Comparison of ENCODE assay signal across 16 cellular contexts in genomic region chr18:2716394-2717326, GRCh38.
DNase-seq lines count a peak whose midpoint lies in the region; ATAC-seq and TF ChIP-seq lines count a peak whose summit lies in the region.
"Had no signal": no experiment of that assay in that cellular context is flagged by ENCODE, and none has a peak within 500 bp of the region (broad histone marks: within the 10 kb centered on the region; RNA-seq: fewer than 3 reads in every experiment).

No MANE protein-coding gene starts in this region.

- no peak for DNase-seq in activated CD4-positive, alpha-beta T cell treated with anti-CD3 and anti-CD28 coated beads, Interleukin-2, amount 10 ng/mL, durations not matched to agents 7 days and 5 days
- no peak for DNase-seq in activated CD4-positive, alpha-beta T cell treated with anti-CD3 and anti-CD28 coated beads, Interleukin-2, amount 50 U/mL, for 1 hour
- DNase-seq in right cardiac atrium (peak; percentile 12 to 62 (median 38)), DMS153 treated with DMSO at 0.1 percent for 48 hours (lab: John Stamatoyannopoulos, UW; ENCODE audit: unreplicated experiment) (no peak), NK-92 (lab: John Stamatoyannopoulos, UW; ENCODE audit: unreplicated experiment) (no peak)
- DNase-seq: activated CD8-positive, alpha-beta memory T cell treated with anti-CD3 and anti-CD28 coated beads, Interleukin-2, amount 50 U/mL, for 4 hours; Kasumi-1; kidney glomerular epithelial cell; NCI-H2081; NCI-H82; upper lobe of left lung had no signal

- H3K36me3 Mint-ChIP-seq in activated CD4-positive, alpha-beta T cell treated with anti-CD3 and anti-CD28 coated beads, Interleukin-2, amount 10 ng/mL, durations not matched to agents 7 days and 5 days (ENCODE audit: low read depth), result peaks cover 86% of the 10 kb centered on the region
- H3K36me3 Mint-ChIP-seq in stimulated activated memory B cell treated with anti-CD40 and anti-IgM and Interleukin-4, amounts not matched to agents 10 μg/mL and 1 μg/mL and 100 μg/mL, for 72 hours, result peaks cover 74% of the 10 kb centered on the region

- peak overlapping the region; percentile 38 for H3K27ac Mint-ChIP-seq in activated CD4-positive, alpha-beta T cell treated with anti-CD3 and anti-CD28 coated beads, Interleukin-2, amount 10 ng/mL, durations not matched to agents 7 days and 5 days
- H3K27ac Mint-ChIP-seq in stimulated activated memory B cell treated with anti-CD40 and anti-IgM and Interleukin-4, amounts not matched to agents 10 μg/mL and 1 μg/mL and 100 μg/mL, for 72 hours, result peak overlapping the region; percentile 69

- no peaks in the 10 kb centered on the region for H3K27me3 Mint-ChIP-seq in activated CD4-positive, alpha-beta T cell treated with anti-CD3 and anti-CD28 coated beads, Interleukin-2, amount 10 ng/mL, durations not matched to agents 7 days and 5 days
- H3K27me3 Mint-ChIP-seq in stimulated activated memory B cell treated with anti-CD40 and anti-IgM and Interleukin-4, amounts not matched to agents 10 μg/mL and 1 μg/mL and 100 μg/mL, for 72 hours, result no peaks in the 10 kb centered on the region

- H3K4me3 Mint-ChIP-seq in activated CD4-positive, alpha-beta T cell treated with anti-CD3 and anti-CD28 coated beads, Interleukin-2, amount 10 ng/mL, durations not matched to agents 7 days and 5 days, result no peak overlapping the region
- no peak overlapping the region for H3K4me3 Mint-ChIP-seq in stimulated activated memory B cell treated with anti-CD40 and anti-IgM and Interleukin-4, amounts not matched to agents 10 μg/mL and 1 μg/mL and 100 μg/mL, for 72 hours
- H3K4me3 Mint-ChIP-seq: neural crest cell had no signal

- no peaks in the 10 kb centered on the region for H3K9me3 ChIP-seq in right cardiac atrium (ENCODE audit: control insufficient read depth, low read length)
- H3K9me3 ChIP-seq: A549, upper lobe of left lung had no signal

- no peaks in the 10 kb centered on the region for H3K9me3 Mint-ChIP-seq in activated CD4-positive, alpha-beta T cell treated with anti-CD3 and anti-CD28 coated beads, Interleukin-2, amount 10 ng/mL, durations not matched to agents 7 days and 5 days
- no peaks in the 10 kb centered on the region for H3K9me3 Mint-ChIP-seq in stimulated activated memory B cell treated with anti-CD40 and anti-IgM and Interleukin-4, amounts not matched to agents 10 μg/mL and 1 μg/mL and 100 μg/mL, for 72 hours
- H3K9me3 Mint-ChIP-seq: neural crest cell had no signal

- no peak overlapping the region for H3K4me3 ChIP-seq in right cardiac atrium (ENCODE audit: low read length)
- H3K4me3 ChIP-seq: A549, upper lobe of left lung had no signal

- peaks cover 37% of the 10 kb centered on the region for H3K4me1 Mint-ChIP-seq in activated CD4-positive, alpha-beta T cell treated with anti-CD3 and anti-CD28 coated beads, Interleukin-2, amount 10 ng/mL, durations not matched to agents 7 days and 5 days
- H3K4me1 Mint-ChIP-seq in stimulated activated memory B cell treated with anti-CD40 and anti-IgM and Interleukin-4, amounts not matched to agents 10 μg/mL and 1 μg/mL and 100 μg/mL, for 72 hours, result peaks cover 40% of the 10 kb centered on the region
- H3K4me1 Mint-ChIP-seq: neural crest cell had no signal

- H3K27ac ChIP-seq in angular gyrus (ENCODE audit: low read depth, low read length), result peak overlapping the region; percentile 26
- peak overlapping the region; percentile 88 for H3K27ac ChIP-seq in right cardiac atrium (ENCODE audit: low read length)
- H3K27ac ChIP-seq: A549, upper lobe of left lung had no signal

- H3K4me1 ChIP-seq in right cardiac atrium (ENCODE audit: control insufficient read depth, insufficient read depth, low read length), result peaks cover 10% of the 10 kb centered on the region
- H3K4me1 ChIP-seq: A549, upper lobe of left lung had no signal

- 66% methylated on average over 6 of the region's 6 CpGs for WGBS in right cardiac atrium

- no peaks in the 10 kb centered on the region for H3K27me3 ChIP-seq in right cardiac atrium (ENCODE audit: control insufficient read depth, insufficient read depth)
- H3K27me3 ChIP-seq: upper lobe of left lung had no signal

- CTCF ChIA-PET in activated CD4-positive, alpha-beta T cell treated with anti-CD3 and anti-CD28 coated beads, Interleukin-2, amount 10 ng/mL, durations not matched to agents 7 days and 5 days (lab: Charles Lee), result interaction anchor here (0.6 to 1.6 kb wide), 7 partner anchors 14 to 228 kb away, joined by 3 to 6 read pairs (median 3); no protein-coding TSS in a partner anchor

- intact Hi-C loops in right cardiac atrium (cut with DNase I), result no loop called here

- ATAC-seq in right cardiac atrium (peak; percentile 70 to 88), SK-N-SH treated with all-trans-retinoic acid at 6 μM for 48 hours (no peak)
- ATAC-seq in stimulated activated memory B cell treated with anti-CD40 and anti-IgM and Interleukin-4, amounts not matched to agents 10 μg/mL and 1 μg/mL and 100 μg/mL, for 72 hours, result no peak
- ATAC-seq: A549 had no signal

- POLR2A ChIA-PET in activated CD4-positive, alpha-beta T cell treated with anti-CD3 and anti-CD28 coated beads, Interleukin-2, amount 10 ng/mL, durations not matched to agents 7 days and 5 days (lab: Charles Lee), result no interaction called here

TF ChIP-seq in SK-N-SH treated with all-trans-retinoic acid at 6 μM for 48 hours, 23 proteins besides CTCF, POLR2A, EP300 and RAD21 (continues in another document):
- no peak for TF ChIP-seq POU6F1 (CRISPR knock-in tag; IDR thresholded peaks at IDR 0.05; ENCODE audit: borderline replicate concordance, low read depth)
- TF ChIP-seq CSRNP3 (CRISPR knock-in tag; IDR thresholded peaks at IDR 0.05), result no peak
- TF ChIP-seq OSR1 (CRISPR knock-in tag; IDR thresholded peaks at IDR 0.05), result no peak
- TF ChIP-seq SNAI2 (CRISPR knock-in tag; IDR thresholded peaks at IDR 0.05), result no peak
- TF ChIP-seq BACH2 (CRISPR knock-in tag; IDR thresholded peaks at IDR 0.05; ENCODE audit: borderline replicate concordance), result no peak
- TF ChIP-seq ZFP30 (CRISPR knock-in tag; IDR thresholded peaks at IDR 0.05), result no peak
- TF ChIP-seq CSDC2 (CRISPR knock-in tag; IDR thresholded peaks at IDR 0.05), result no peak
- TF ChIP-seq ZC3H10 (CRISPR knock-in tag; IDR thresholded peaks at IDR 0.05), result no peak
- no peak for TF ChIP-seq TOX (CRISPR knock-in tag; IDR thresholded peaks at IDR 0.05; ENCODE audit: borderline replicate concordance)
- no peak for TF ChIP-seq TCF4 (CRISPR knock-in tag; IDR thresholded peaks at IDR 0.05; ENCODE audit: borderline replicate concordance)
- TF ChIP-seq ZFP3 (CRISPR knock-in tag; IDR thresholded peaks at IDR 0.05), result no peak
- TF ChIP-seq CREB5 (CRISPR knock-in tag; IDR thresholded peaks at IDR 0.05; ENCODE audit: low read depth), result no peak
- no peak for TF ChIP-seq RARB (CRISPR knock-in tag; IDR thresholded peaks at IDR 0.05)
- TF ChIP-seq ARNTL (CRISPR knock-in tag; IDR thresholded peaks at IDR 0.05; ENCODE audit: borderline replicate concordance, low read depth), result no peak
- no peak for TF ChIP-seq ZNF565 (CRISPR knock-in tag; conservative IDR thresholded peaks at IDR 0.05; ENCODE audit: low read depth)

Comparison
In these comparisons a context has a peak if more than half of its experiments do, and no peak if none do; other contexts are left out.
1. DNase-seq: peak in right cardiac atrium (3 of 3); none in activated CD4-positive, alpha-beta T cell treated with anti-CD3 and anti-CD28 coated beads, Interleukin-2, amount 10 ng/mL, durations not matched to agents 7 days and 5 days (single experiment), activated CD4-positive, alpha-beta T cell treated with anti-CD3 and anti-CD28 coated beads, Interleukin-2, amount 50 U/mL, for 1 hour (single experiment), DMS153 treated with DMSO at 0.1 percent for 48 hours (single experiment) and NK-92 (single experiment).
2. ATAC-seq: peak in right cardiac atrium (2 of 2); none in stimulated activated memory B cell treated with anti-CD40 and anti-IgM and Interleukin-4, amounts not matched to agents 10 μg/mL and 1 μg/mL and 100 μg/mL, for 72 hours (single experiment) and SK-N-SH treated with all-trans-retinoic acid at 6 μM for 48 hours (single experiment).